In genomic region chr11:102446606-102447005, GRCh38 we compare ENCODE assay signal across 13 cellular contexts. TPM values are rescaled to one million over a fixed set of nuclear protein-coding genes. Genes with fewer than 3 reads are reported as not detected.
A peak's percentile ranks its signal among the peaks of the same experiment; 100 is the strongest.
DNase-seq lines count a peak whose midpoint lies in the region; ATAC-seq lines count a peak whose summit lies in the region.
"Had no signal": no experiment of that assay in that cellular context is flagged by ENCODE, and none has a peak within 500 bp of the region (broad histone marks: within the 10 kb centered on the region; RNA-seq: fewer than 3 reads in every experiment).

No MANE protein-coding gene starts in this region.

- no peaks in the 10 kb centered on the region for H3K9me3 ChIP-seq in skeletal muscle satellite cell (replicated peaks; ENCODE audit: low read length)
- H3K9me3 ChIP-seq: esophagus muscularis mucosa had no signal

- H3K9me3 Mint-ChIP-seq in activated naive CD8-positive, alpha-beta T cell (ENCODE audit: low read depth): no peaks in the 10 kb centered on the region
- H3K9me3 Mint-ChIP-seq in activated naive CD8-positive, alpha-beta T cell treated with anti-CD3 and anti-CD28 coated beads, Interleukin-2, amount 50 U/mL, for 24 hours: peaks cover 8% of the 10 kb centered on the region

- H3K36me3 ChIP-seq in skeletal muscle satellite cell (ENCODE audit: insufficient read depth, low read length): peaks cover 14% of the 10 kb centered on the region

- H3K4me2 ChIP-seq in skeletal muscle satellite cell (ENCODE audit: low read length): peak overlapping the region; percentile 1
- H3K4me2 ChIP-seq: BLaER1 had no signal

- peaks cover 41% of the 10 kb centered on the region for H3K4me1 ChIP-seq in skeletal muscle satellite cell (ENCODE audit: control insufficient read depth, insufficient read depth, low read length)

- H3K4me1 Mint-ChIP-seq in activated naive CD8-positive, alpha-beta T cell (ENCODE audit: low read depth): peaks cover 91% of the 10 kb centered on the region
- peaks cover 85% of the 10 kb centered on the region for H3K4me1 Mint-ChIP-seq in activated naive CD8-positive, alpha-beta T cell treated with anti-CD3 and anti-CD28 coated beads, Interleukin-2, amount 50 U/mL, for 24 hours

- peak overlapping the region; percentile 16 for H3K27ac Mint-ChIP-seq in activated naive CD8-positive, alpha-beta T cell
- no peak overlapping the region for H3K27ac Mint-ChIP-seq in activated naive CD8-positive, alpha-beta T cell treated with anti-CD3 and anti-CD28 coated beads, Interleukin-2, amount 50 U/mL, for 24 hours

- H3K4me3 ChIP-seq in skeletal muscle satellite cell (ENCODE audit: low read length): no peak overlapping the region
- H3K4me3 ChIP-seq: BLaER1, esophagus muscularis mucosa had no signal

- no peak overlapping the region for H3K4me3 Mint-ChIP-seq in activated naive CD8-positive, alpha-beta T cell
- H3K4me3 Mint-ChIP-seq in activated naive CD8-positive, alpha-beta T cell treated with anti-CD3 and anti-CD28 coated beads, Interleukin-2, amount 50 U/mL, for 24 hours: no peak overlapping the region

- no peak for DNase-seq in activated naive CD8-positive, alpha-beta T cell treated with anti-CD3 and anti-CD28 coated beads, Interleukin-2, amount 50 U/mL, for 24 hours
- DNase-seq in SW 1271 (lab: John Stamatoyannopoulos, UW) (peak; percentile 98 to 99), fibroblast of gingiva (ENCODE audit: low read depth) (peak; percentile 29), GOT3 (lab: John Stamatoyannopoulos, UW) (no peak), CD1c-positive myeloid dendritic cell (ENCODE audit: extremely low spot score) (no peak)
- DNase-seq: activated naive CD4-positive, alpha-beta T cell treated with anti-CD3 and anti-CD28 coated beads, Interleukin-2, amount 50 U/mL, for 16 hours; Karpas-422; NCI-H526 treated with DMSO at 0.1 percent for 48 hours had no signal

- H3K9ac ChIP-seq in skeletal muscle satellite cell (ENCODE audit: low read depth, low read length): peak overlapping the region; percentile 6
- H3K9ac ChIP-seq: BLaER1 had no signal

- H3K27me3 Mint-ChIP-seq in activated naive CD8-positive, alpha-beta T cell: no peaks in the 10 kb centered on the region
- H3K27me3 Mint-ChIP-seq in activated naive CD8-positive, alpha-beta T cell treated with anti-CD3 and anti-CD28 coated beads, Interleukin-2, amount 50 U/mL, for 24 hours: no peaks in the 10 kb centered on the region

- ATAC-seq in activated naive CD8-positive, alpha-beta T cell treated with anti-CD3 and anti-CD28 coated beads, Interleukin-2, amount 50 U/mL, for 24 hours: no peak
- no peak for ATAC-seq in GM18520 (IDR thresholded peaks at IDR 0.05; ENCODE audit: unreplicated experiment)

- H3K36me3 Mint-ChIP-seq in activated naive CD8-positive, alpha-beta T cell: peaks cover 39% of the 10 kb centered on the region
- H3K36me3 Mint-ChIP-seq in activated naive CD8-positive, alpha-beta T cell treated with anti-CD3 and anti-CD28 coated beads, Interleukin-2, amount 50 U/mL, for 24 hours (ENCODE audit: low read depth): peaks cover 72% of the 10 kb centered on the region

- H3K27me3 ChIP-seq in skeletal muscle satellite cell (ENCODE audit: control insufficient read depth, insufficient read depth, low read length): no peaks in the 10 kb centered on the region
- H3K27me3 ChIP-seq: BLaER1, esophagus muscularis mucosa had no signal

RNA-seq across cellular contexts. Expression of gene TMEM123, which starts 6.0 kb away (rescaled TPM):
- total RNA-seq in skeletal muscle satellite cell (2012; rRNA removed): 47.4 and 63.1 TPM in 2 replicates

Comparison
In these comparisons a context has a peak if more than half of its experiments do, and no peak if none do; other contexts are left out.
1. DNase-seq: peak in SW 1271 (2 of 2) and fibroblast of gingiva (single experiment); none in activated naive CD8-positive, alpha-beta T cell treated with anti-CD3 and anti-CD28 coated beads, Interleukin-2, amount 50 U/mL, for 24 hours (single experiment), GOT3 (single experiment) and CD1c-positive myeloid dendritic cell (single experiment).